In the genomic region with DNA sequence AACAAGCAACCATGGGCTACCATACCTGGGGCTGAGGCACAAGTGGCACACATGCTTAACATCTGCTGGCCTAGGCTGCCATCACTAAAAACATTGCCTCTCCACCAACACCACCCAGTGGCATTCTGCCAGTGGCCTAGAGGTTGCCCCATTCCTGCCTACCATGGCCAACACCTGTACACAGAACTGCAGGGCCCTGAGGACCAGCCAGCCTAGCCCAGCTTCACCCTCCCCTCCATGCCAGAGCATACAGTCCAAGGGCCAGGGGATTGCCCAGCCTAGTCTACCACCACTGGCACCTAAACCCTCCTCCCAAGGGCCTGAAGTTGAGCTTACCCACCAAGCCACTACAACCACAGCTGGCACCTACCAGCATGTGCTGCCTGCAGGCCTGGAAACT, we compare ENCODE assay signal across 31 cellular contexts. TPM values are rescaled to one million over a fixed set of nuclear protein-coding genes. Genes with fewer than 3 reads are reported as not detected.
"Had no signal": no experiment of that assay in that cellular context is flagged by ENCODE, and none has a peak within 500 bp of the region (broad histone marks: within the 10 kb centered on the region; RNA-seq: fewer than 3 reads in every experiment).

No MANE protein-coding gene starts in this region.

- H3K4me1 Mint-ChIP-seq: activated CD4-positive, alpha-beta T cell treated with anti-CD3 and anti-CD28 coated beads for 36 hours; activated CD4-positive, alpha-beta T cell treated with anti-CD3 and anti-CD28 coated beads, Interleukin-2, amount 10 ng/mL, durations not matched to agents 24 days and 14 days; activated CD8-positive, alpha-beta memory T cell treated with anti-CD3 and anti-CD28 coated beads, Interleukin-2, amount 10 ng/mL, durations not matched to agents 7 days and 5 days; activated naive CD4-positive, alpha-beta T cell treated with anti-CD3 and anti-CD28 coated beads, Interleukin-2, amount 50 U/mL, for 24 hours; activated naive CD8-positive, alpha-beta T cell treated with anti-CD3 and anti-CD28 coated beads for 36 hours; activated naive CD8-positive, alpha-beta T cell treated with anti-CD3 and anti-CD28 coated beads, Interleukin-2, amount 50 U/mL, for 24 hours; brain had no signal

- ATAC-seq: activated CD4-positive, alpha-beta T cell treated with anti-CD3 and anti-CD28 coated beads for 36 hours; activated CD8-positive, alpha-beta memory T cell treated with anti-CD3 and anti-CD28 coated beads, Interleukin-2, amount 10 ng/mL, durations not matched to agents 7 days and 5 days; activated CD8-positive, alpha-beta T cell treated with anti-CD3 and anti-CD28 coated beads, Interleukin-2, amount 10 ng/mL, durations not matched to agents 7 days and 5 days; activated naive CD8-positive, alpha-beta T cell treated with anti-CD3 and anti-CD28 coated beads, Interleukin-2, amount 50 U/mL, for 24 hours; gastroesophageal sphincter had no signal

- FAIRE-seq: endometrium, endothelial cell of umbilical vein had no signal

- H3K9me3 Mint-ChIP-seq: activated naive CD4-positive, alpha-beta T cell treated with anti-CD3 and anti-CD28 coated beads for 36 hours; activated naive CD4-positive, alpha-beta T cell treated with anti-CD3 and anti-CD28 coated beads, Interleukin-2, amount 50 U/mL, for 24 hours; activated T-helper 1 cell treated with anti-CD3 and anti-CD28 coated beads, Interleukin-12 subunit alpha, Interleukin-12 subunit beta, Interleukin-2, Interleukin-4 antibody, amounts not matched to agents 30 ng/mL and 10 ng/mL and 1 ng/mL, durations not matched to agents 14 hours and 24 hours and 36 hours had no signal

- H3K4me3 Mint-ChIP-seq: activated CD4-positive, alpha-beta memory T cell treated with anti-CD3 and anti-CD28 coated beads for 36 hours; activated CD4-positive, alpha-beta T cell treated with anti-CD3 and anti-CD28 coated beads for 36 hours; activated CD4-positive, alpha-beta T cell treated with anti-CD3 and anti-CD28 coated beads, Interleukin-2, amount 10 ng/mL, durations not matched to agents 24 days and 14 days; activated CD8-positive, alpha-beta memory T cell treated with anti-CD3 and anti-CD28 coated beads, Interleukin-2, amount 10 ng/mL, durations not matched to agents 7 days and 5 days; activated CD8-positive, alpha-beta T cell treated with anti-CD3 and anti-CD28 coated beads, Interleukin-2, amount 10 ng/mL, durations not matched to agents 7 days and 5 days; activated naive CD4-positive, alpha-beta T cell treated with anti-CD3 and anti-CD28 coated beads for 36 hours; activated naive CD4-positive, alpha-beta T cell treated with anti-CD3 and anti-CD28 coated beads, Interleukin-2, amount 50 U/mL, for 24 hours; activated naive CD8-positive, alpha-beta T cell treated with anti-CD3 and anti-CD28 coated beads for 36 hours; activated naive CD8-positive, alpha-beta T cell treated with anti-CD3 and anti-CD28 coated beads, Interleukin-2, amount 50 U/mL, for 24 hours; activated T-helper 1 cell treated with anti-CD3 and anti-CD28 coated beads, Interleukin-12 subunit alpha, Interleukin-12 subunit beta, Interleukin-2, Interleukin-4 antibody, amounts not matched to agents 30 ng/mL and 10 ng/mL and 1 ng/mL, durations not matched to agents 14 hours and 24 hours and 36 hours; brain had no signal

- H3K36me3 Mint-ChIP-seq: activated CD4-positive, alpha-beta memory T cell treated with anti-CD3 and anti-CD28 coated beads for 36 hours; activated naive CD8-positive, alpha-beta T cell treated with anti-CD3 and anti-CD28 coated beads for 36 hours had no signal

- DNase-seq: activated CD4-positive, alpha-beta memory T cell treated with anti-CD3 and anti-CD28 coated beads for 36 hours; activated CD4-positive, alpha-beta T cell treated with anti-CD3 and anti-CD28 coated beads for 36 hours; activated CD4-positive, alpha-beta T cell treated with anti-CD3 and anti-CD28 coated beads, Interleukin-2, amount 10 ng/mL, durations not matched to agents 24 days and 14 days; activated CD4-positive, CD25-positive, alpha-beta regulatory T cell; activated CD4-positive, CD25-positive, alpha-beta regulatory T cell treated with anti-CD3 and anti-CD28 coated beads, Interleukin-2, amount 50 U/mL, for 72 hours; activated CD8-positive, alpha-beta memory T cell treated with anti-CD3 and anti-CD28 coated beads, Interleukin-2, amount 10 ng/mL, durations not matched to agents 7 days and 5 days; activated CD8-positive, alpha-beta memory T cell treated with anti-CD3 and anti-CD28 coated beads, Interleukin-2, amount 50 U/mL, for 4 hours; activated CD8-positive, alpha-beta T cell treated with anti-CD3 and anti-CD28 coated beads, Interleukin-2, amount 10 ng/mL, durations not matched to agents 7 days and 5 days; activated effector memory CD4-positive, alpha-beta T cell treated with anti-CD3 and anti-CD28 coated beads, Interleukin-2, amount 50 U/mL, for 16 hours; activated naive CD4-positive, alpha-beta T cell treated with anti-CD3 and anti-CD28 coated beads for 36 hours; activated naive CD8-positive, alpha-beta T cell treated with anti-CD3 and anti-CD28 coated beads for 36 hours; activated naive CD8-positive, alpha-beta T cell treated with anti-CD3 and anti-CD28 coated beads, Interleukin-2, amount 50 U/mL, for 24 hours; activated T-cell treated with anti-CD3 and anti-CD28 coated beads, Interleukin-2, amount 50 U/mL, for 1 hour; activated T-cell treated with anti-CD3 and anti-CD28 coated beads, Interleukin-2, amount 50 U/mL, for 48 hours; adrenal gland; amygdala; central memory CD4-positive, alpha-beta T cell; cerebellar nuclear complex; colonic mucosa; effector CD8-positive, alpha-beta T cell; esophagus squamous epithelium; foreskin melanocyte; T-helper 2 cell had no signal

- H3K27ac Mint-ChIP-seq: activated CD4-positive, alpha-beta memory T cell treated with anti-CD3 and anti-CD28 coated beads for 36 hours; activated CD4-positive, alpha-beta T cell treated with anti-CD3 and anti-CD28 coated beads for 36 hours; activated CD4-positive, alpha-beta T cell treated with anti-CD3 and anti-CD28 coated beads, Interleukin-2, amount 10 ng/mL, durations not matched to agents 24 days and 14 days; activated CD8-positive, alpha-beta memory T cell treated with anti-CD3 and anti-CD28 coated beads, Interleukin-2, amount 10 ng/mL, durations not matched to agents 7 days and 5 days; activated CD8-positive, alpha-beta T cell treated with anti-CD3 and anti-CD28 coated beads, Interleukin-2, amount 10 ng/mL, durations not matched to agents 7 days and 5 days; activated naive CD4-positive, alpha-beta T cell treated with anti-CD3 and anti-CD28 coated beads for 36 hours; activated naive CD4-positive, alpha-beta T cell treated with anti-CD3 and anti-CD28 coated beads, Interleukin-2, amount 50 U/mL, for 24 hours; activated naive CD8-positive, alpha-beta T cell treated with anti-CD3 and anti-CD28 coated beads for 36 hours; activated naive CD8-positive, alpha-beta T cell treated with anti-CD3 and anti-CD28 coated beads, Interleukin-2, amount 50 U/mL, for 24 hours; activated T-helper 1 cell treated with anti-CD3 and anti-CD28 coated beads, Interleukin-12 subunit alpha, Interleukin-12 subunit beta, Interleukin-2, Interleukin-4 antibody, amounts not matched to agents 30 ng/mL and 10 ng/mL and 1 ng/mL, durations not matched to agents 14 hours and 24 hours and 36 hours; activated T-helper 2 cell treated with anti-CD3 and anti-CD28 coated beads, Interferon-gamma antibody, Interleukin-2, Interleukin-4, amounts not matched to agents 10 μg/mL and 5 μg/mL and 100 μg/mL, durations not matched to agents 14 hours and 24 hours and 36 hours; brain had no signal

- H3K27me3 Mint-ChIP-seq: activated CD4-positive, alpha-beta memory T cell treated with anti-CD3 and anti-CD28 coated beads for 36 hours; activated CD4-positive, alpha-beta T cell treated with anti-CD3 and anti-CD28 coated beads for 36 hours; activated naive CD8-positive, alpha-beta T cell treated with anti-CD3 and anti-CD28 coated beads, Interleukin-2, amount 50 U/mL, for 24 hours had no signal

RNA-seq across cellular contexts. Expression of a gene that starts 35.3 kb away (rescaled TPM):
- total RNA-seq: ascending aorta had no signal
